In the genomic region with DNA sequence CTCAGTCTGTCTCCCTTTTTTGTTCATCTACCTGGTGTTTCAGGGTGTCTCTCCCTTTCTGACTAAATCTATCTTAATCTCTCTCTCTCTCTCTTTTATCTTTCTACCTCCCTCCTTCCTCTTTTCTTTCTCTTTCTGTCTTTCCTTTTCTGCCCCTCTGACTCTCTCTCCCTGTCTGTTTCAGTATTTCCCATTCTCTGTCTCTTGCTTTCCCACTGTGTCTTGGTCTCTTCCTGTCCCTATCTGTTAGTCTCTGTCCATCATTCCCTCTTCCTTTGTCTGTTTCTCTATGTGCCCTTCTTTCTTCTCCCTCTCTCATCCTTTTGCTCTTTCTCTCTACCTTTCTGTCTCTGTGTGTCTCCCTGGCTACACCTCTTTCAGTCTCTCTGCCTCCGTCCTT, we compare ENCODE assay signal across 26 cellular contexts. TPM values are rescaled to one million over a fixed set of nuclear protein-coding genes. Genes with fewer than 3 reads are reported as not detected.
DNase-seq lines count a peak whose midpoint lies in the region; ATAC-seq, FAIRE-seq and TF ChIP-seq lines count a peak whose summit lies in the region.
"Had no signal": no experiment of that assay in that cellular context is flagged by ENCODE, and none has a peak within 500 bp of the region (broad histone marks: within the 10 kb centered on the region; RNA-seq: fewer than 3 reads in every experiment).

No MANE protein-coding gene starts in this region.

- TF ChIP-seq EP300 in H1 (IDR thresholded peaks at IDR 0.05; ENCODE audit: borderline replicate concordance in 1 of 2, low read depth in 2 of 2, low read length in 2 of 2), result no peak

- H3K4me3 Mint-ChIP-seq in activated CD4-positive, alpha-beta T cell treated with anti-CD3 and anti-CD28 coated beads for 36 hours, result no peak overlapping the region
- H3K4me3 Mint-ChIP-seq in activated CD4-positive, alpha-beta T cell treated with anti-CD3 and anti-CD28 coated beads, Interleukin-2, amount 10 ng/mL, durations not matched to agents 7 days and 5 days, result no peak overlapping the region
- H3K4me3 Mint-ChIP-seq in progenitor cell of endocrine pancreas (ENCODE audit: low read depth), result no peak overlapping the region

- no peak overlapping the region for H3K4me3 ChIP-seq in MM.1S (ENCODE audit: low read length)
- no peak overlapping the region for H3K4me3 ChIP-seq in H1 (ENCODE audit: extremely low read depth in 1 of 4, insufficient read depth in 2 of 4, low read depth in 3 of 4, low read length in 4 of 4)
- H3K4me3 ChIP-seq: heart left ventricle, SK-N-MC, spleen, thyroid gland had no signal

- H4K5ac ChIP-seq in H1 (ENCODE audit: insufficient read length, low read depth, low read length), result no peak overlapping the region

- no peaks in the 10 kb centered on the region for H3K9me3 ChIP-seq in MM.1S (replicated peaks; ENCODE audit: insufficient read depth, low read length)
- peaks cover 7 to 12% of the 10 kb centered on the region in 2 experiments; a peak in 3 of 4 replicates for H3K9me3 ChIP-seq in H1 (ENCODE audit: insufficient read depth in 2 of 2, low read depth in 1 of 2, low read length in 1 of 2)
- H3K9me3 ChIP-seq: thyroid gland had no signal

- peak overlapping the region; percentile 11; the same call in 1 of the 2 replicates for H3K27ac ChIP-seq in MM.1S (ENCODE audit: low read length)
- no peak overlapping the region for H3K27ac ChIP-seq in H1 (ENCODE audit: low read depth, low read length)
- H3K27ac ChIP-seq: heart left ventricle, HL-60, SK-N-MC, spleen, thyroid gland had no signal

- no peaks in the 10 kb centered on the region for H3K36me3 ChIP-seq in MM.1S (replicated peaks; ENCODE audit: insufficient read depth, low read length)
- peaks cover 0 to 10% (median 4%) of the 10 kb centered on the region in 4 experiments; a peak in 5 of 8 replicates for H3K36me3 ChIP-seq in H1 (ENCODE audit: control insufficient read depth in 2 of 4, insufficient read depth in 4 of 4, low read length in 3 of 4)
- H3K36me3 ChIP-seq: thyroid gland had no signal

- H3K27me3 ChIP-seq in MM.1S (replicated peaks; ENCODE audit: insufficient read depth, low read length) (no peaks in the 10 kb centered on the region), H1 (replicated peaks in 1 of 4; ENCODE audit: control insufficient read depth in 3 of 4, extremely low read depth in 1 of 4, insufficient read depth in 3 of 4, low read length in 3 of 4) (no peaks in the 10 kb centered on the region)
- H3K27me3 ChIP-seq: heart left ventricle, spleen, thyroid gland had no signal

- no peak overlapping the region; the same call in 1 of the 2 replicates for H2BK5ac ChIP-seq in H1 (ENCODE audit: low read depth, low read length)

- H3K9ac ChIP-seq in MM.1S (ENCODE audit: low read length) (no peak overlapping the region; the same call in 1 of the 2 replicates), H1 (replicated peaks in 1 of 4; ENCODE audit: extremely low read depth in 1 of 4, low read depth in 3 of 4, low read length in 3 of 4) (no peak overlapping the region)

- H3K4ac ChIP-seq in H1 (replicated peaks; ENCODE audit: insufficient read length, low read depth, low read length), result no peak overlapping the region

- H3K9me3 Mint-ChIP-seq in activated CD4-positive, alpha-beta T cell treated with anti-CD3 and anti-CD28 coated beads for 36 hours (ENCODE audit: low read depth), result peaks cover 11% of the 10 kb centered on the region
- peaks cover 11% of the 10 kb centered on the region for H3K9me3 Mint-ChIP-seq in activated CD4-positive, alpha-beta T cell treated with anti-CD3 and anti-CD28 coated beads, Interleukin-2, amount 10 ng/mL, durations not matched to agents 7 days and 5 days
- H3K9me3 Mint-ChIP-seq in progenitor cell of endocrine pancreas (ENCODE audit: low read depth), result peaks cover 6% of the 10 kb centered on the region

- no peak overlapping the region for H2BK15ac ChIP-seq in H1 (ENCODE audit: low read length)

- DNase-seq in activated CD4-positive, alpha-beta T cell treated with anti-CD3 and anti-CD28 coated beads for 36 hours, result no peak
- DNase-seq in activated CD4-positive, alpha-beta T cell treated with anti-CD3 and anti-CD28 coated beads, Interleukin-2, amount 10 ng/mL, durations not matched to agents 7 days and 5 days, result no peak
- no peak for DNase-seq in MM.1S
- DNase-seq in H1 (ENCODE audit: low read depth in 1 of 2, low spot score in 2 of 2), result no peak
- no peak for DNase-seq in progenitor cell of endocrine pancreas (ENCODE audit: low spot score, unreplicated experiment)
- no peak for DNase-seq in stimulated activated CD4-positive, alpha-beta T cell treated with anti-CD3 and anti-CD28 coated beads, Interleukin-12 subunit alpha, Interleukin-12 subunit beta, amount 100 ng/mL, for 4 hours
- no peak for DNase-seq in medulla oblongata (ENCODE audit: extremely low spot score)
- DNase-seq: 8988T; activated CD4-positive, alpha-beta T cell treated with anti-CD3 and anti-CD28 coated beads, Interleukin-2, amount 50 U/mL, for 1 hour; DMS79; effector CD4-positive, alpha-beta T cell; erythroblast; GF-D8; HCEC 1CT; heart left ventricle; NCI-H2029 treated with DMSO at 0.1 percent for 48 hours; NCI-H345; NCI-H774; spleen; stimulated activated CD4-positive, alpha-beta T cell treated with anti-CD3 and anti-CD28 coated beads, Interleukin-4, amount 100 ng/mL, for 1 hour; stimulated activated naive CD4-positive, alpha-beta T cell; thyroid gland had no signal

- H3K4me2 ChIP-seq in MM.1S (ENCODE audit: low read depth, low read length) (peak overlapping the region; percentile 44), H1 (ENCODE audit: insufficient read depth in 1 of 2, low read depth in 2 of 2, low read length in 2 of 2) (peak overlapping the region in 1 of 2 experiments; percentile 31; a peak in 1 of 4 replicates)

- no peaks in the 10 kb centered on the region for H4K20me1 ChIP-seq in MM.1S (ENCODE audit: insufficient read depth, low read length)
- H4K20me1 ChIP-seq in H1 (replicated peaks in 1 of 2; ENCODE audit: control insufficient read depth in 1 of 2, insufficient read depth in 2 of 2, low read length in 2 of 2), result no peaks in the 10 kb centered on the region

- peak overlapping the region; percentile 70 for H3K56ac ChIP-seq in H1 (replicated peaks; ENCODE audit: insufficient read length, low read depth, low read length)

- H2BK120ac ChIP-seq in H1 (replicated peaks; ENCODE audit: low read depth, low read length), result no peak overlapping the region

- FAIRE-seq in H1 (lab: Jason Lieb, UNC), result peak; percentile 7

- 75% methylated on average over 1 of the region's 1 CpG; no CpG with 5 or more reads in 1 of the 2 experiments for WGBS in H1 (ENCODE audit: extremely low coverage in 1 of 2, insufficient coverage in 1 of 2, insufficient read length in 1 of 2, insufficient replicate concordance in 2 of 2, low coverage in 1 of 2, low lambda C conversion rate in 2 of 2, missing lambda C conversion rate in 1 of 2), 2 experiments

- TF ChIP-seq POLR2A in H1 (IDR thresholded peaks at IDR 0.05; ENCODE audit: control extremely low read depth in 1 of 2, low read depth in 2 of 2, low read length in 2 of 2), result no peak

- H2AK5ac ChIP-seq in H1 (ENCODE audit: low read depth, low read length), result 0 out of 2 replicates have a peak overlapping the region, but pooled peaks have one; percentile 31

- peak overlapping the region; percentile 5 for H3K27ac Mint-ChIP-seq in activated CD4-positive, alpha-beta T cell treated with anti-CD3 and anti-CD28 coated beads for 36 hours
- no peak overlapping the region for H3K27ac Mint-ChIP-seq in activated CD4-positive, alpha-beta T cell treated with anti-CD3 and anti-CD28 coated beads, Interleukin-2, amount 10 ng/mL, durations not matched to agents 7 days and 5 days
- H3K27ac Mint-ChIP-seq in progenitor cell of endocrine pancreas, result peak overlapping the region; percentile 19
- H3K27ac Mint-ChIP-seq: activated T-helper 2 cell treated with anti-CD3 and anti-CD28 coated beads, Interferon-gamma antibody, Interleukin-2, Interleukin-4, amounts not matched to agents 10 μg/mL and 5 μg/mL and 100 μg/mL, durations not matched to agents 14 hours and 24 hours and 36 hours had no signal

- H2BK12ac ChIP-seq in H1 (ENCODE audit: low read depth, low read length), result no peak overlapping the region

- CTCF ChIA-PET in activated CD4-positive, alpha-beta T cell treated with anti-CD3 and anti-CD28 coated beads for 36 hours (lab: Charles Lee), result no interaction called here
- CTCF ChIA-PET in activated CD4-positive, alpha-beta T cell treated with anti-CD3 and anti-CD28 coated beads, Interleukin-2, amount 10 ng/mL, durations not matched to agents 7 days and 5 days (lab: Charles Lee), result no interaction called here
- CTCF ChIA-PET in H1 (lab: Charles Lee; ENCODE audit: partially characterized antibody), result no interaction called here

- TF ChIP-seq CTCF in MM.1S (IDR thresholded peaks at IDR 0.05; ENCODE audit: low read length), result no peak
- no peak for TF ChIP-seq CTCF in H1 (IDR thresholded peaks at IDR 0.05; ENCODE audit: control extremely low read depth in 1 of 3, insufficient read depth in 1 of 3, low read depth in 1 of 3, low read length in 3 of 3)
- no peak for TF ChIP-seq CTCF in progenitor cell of endocrine pancreas (IDR thresholded peaks at IDR 0.05; ENCODE audit: unreplicated experiment)

- H3K27me3 Mint-ChIP-seq in activated CD4-positive, alpha-beta T cell treated with anti-CD3 and anti-CD28 coated beads for 36 hours, result no peaks in the 10 kb centered on the region
- H3K27me3 Mint-ChIP-seq in activated CD4-positive, alpha-beta T cell treated with anti-CD3 and anti-CD28 coated beads, Interleukin-2, amount 10 ng/mL, durations not matched to agents 7 days and 5 days, result no peaks in the 10 kb centered on the region
- no peaks in the 10 kb centered on the region for H3K27me3 Mint-ChIP-seq in progenitor cell of endocrine pancreas

- H3K79me1 ChIP-seq in H1 (ENCODE audit: low read depth, low read length), result peaks cover 2% of the 10 kb centered on the region; the same call in 1 of the 2 replicates

- TF ChIP-seq RAD21 in H1 (IDR thresholded peaks at IDR 0.05 in 1 of 2, conservative IDR thresholded peaks at IDR 0.05 in 1 of 2; ENCODE audit: low read depth in 2 of 2, low read length in 2 of 2), result no peak

- no peaks in the 10 kb centered on the region for H3K23me2 ChIP-seq in H1 (ENCODE audit: low read depth, low read length)

- H3F3A ChIP-seq in MM.1S (ENCODE audit: insufficient read depth, low read length), result peaks cover 24% of the 10 kb centered on the region

- no peak overlapping the region for H3K18ac ChIP-seq in H1 (ENCODE audit: extremely low read depth, low read length)

- POLR2A ChIA-PET in activated CD4-positive, alpha-beta T cell treated with anti-CD3 and anti-CD28 coated beads for 36 hours (lab: Charles Lee), result no interaction called here
- POLR2A ChIA-PET in activated CD4-positive, alpha-beta T cell treated with anti-CD3 and anti-CD28 coated beads, Interleukin-2, amount 10 ng/mL, durations not matched to agents 7 days and 5 days (lab: Charles Lee), result no interaction called here
- POLR2A ChIA-PET in H1 (lab: Charles Lee; ENCODE audit: partially characterized antibody), result no interaction called here

- H3K79me2 ChIP-seq in MM.1S (ENCODE audit: low read length) (peaks cover 19% of the 10 kb centered on the region), H1 (ENCODE audit: control insufficient read depth in 1 of 2, insufficient read depth in 2 of 2, low read length in 2 of 2) (peaks cover 0 to 32% of the 10 kb centered on the region in 2 experiments; a peak in 1 of 4 replicates)

- H2AFZ ChIP-seq in MM.1S (ENCODE audit: low read length) (no peak overlapping the region), H1 (ENCODE audit: low read length) (no peak overlapping the region)

- peaks cover 10% of the 10 kb centered on the region for H3K36me3 Mint-ChIP-seq in activated CD4-positive, alpha-beta T cell treated with anti-CD3 and anti-CD28 coated beads for 36 hours (ENCODE audit: low read depth)
- H3K36me3 Mint-ChIP-seq in activated CD4-positive, alpha-beta T cell treated with anti-CD3 and anti-CD28 coated beads, Interleukin-2, amount 10 ng/mL, durations not matched to agents 7 days and 5 days (ENCODE audit: low read depth), result peaks cover 12% of the 10 kb centered on the region
- H3K36me3 Mint-ChIP-seq in progenitor cell of endocrine pancreas (ENCODE audit: insufficient read depth), result peaks cover 8% of the 10 kb centered on the region

- no peak overlapping the region for H4K8ac ChIP-seq in H1 (ENCODE audit: extremely low read depth, insufficient read depth, low read length)

- ATAC-seq in activated CD4-positive, alpha-beta T cell treated with anti-CD3 and anti-CD28 coated beads for 36 hours, result no peak
- no peak for ATAC-seq in GM21786 (IDR thresholded peaks at IDR 0.05; ENCODE audit: unreplicated experiment)
- ATAC-seq: heart left ventricle had no signal

- H3K4me1 Mint-ChIP-seq in activated CD4-positive, alpha-beta T cell treated with anti-CD3 and anti-CD28 coated beads for 36 hours, result peaks cover 50% of the 10 kb centered on the region
- peaks cover 36% of the 10 kb centered on the region for H3K4me1 Mint-ChIP-seq in activated CD4-positive, alpha-beta T cell treated with anti-CD3 and anti-CD28 coated beads, Interleukin-2, amount 10 ng/mL, durations not matched to agents 7 days and 5 days
- peaks cover 5% of the 10 kb centered on the region for H3K4me1 Mint-ChIP-seq in progenitor cell of endocrine pancreas (ENCODE audit: low read depth)

- H3K23ac ChIP-seq in H1 (ENCODE audit: insufficient read length), result no peak overlapping the region

- H3K14ac ChIP-seq in H1 (ENCODE audit: insufficient read length), result no peak overlapping the region

- peak overlapping the region; percentile 11; the same call in 1 of the 2 replicates for H2BK20ac ChIP-seq in H1 (ENCODE audit: low read length)

- no peak overlapping the region for H4K91ac ChIP-seq in H1 (replicated peaks; ENCODE audit: insufficient read length, low read length)

- intact Hi-C loops in activated CD4-positive, alpha-beta T cell treated with anti-CD3 and anti-CD28 coated beads for 36 hours (cut with DNase I, micrococcal nuclease), result no loop called here

- peaks cover 54% of the 10 kb centered on the region for H3K4me1 ChIP-seq in MM.1S (ENCODE audit: low read length)
- peaks cover 0 to 5% (median 3%) of the 10 kb centered on the region in 4 experiments; a peak in 5 of 7 replicates for H3K4me1 ChIP-seq in H1 (replicated peaks in 1 of 4; ENCODE audit: control insufficient read depth in 3 of 4, insufficient read depth in 4 of 4, low read length in 3 of 4)
- H3K4me1 ChIP-seq: thyroid gland had no signal

- H3K9me2 ChIP-seq in MM.1S (replicated peaks; ENCODE audit: insufficient read depth, low read length), result no peaks in the 10 kb centered on the region

RNA-seq across cellular contexts. Expression of a gene that starts 56.7 kb away (rescaled TPM):
- total RNA-seq in activated CD4-positive, alpha-beta T cell treated with anti-CD3 and anti-CD28 coated beads for 36 hours, result 10 to 100 TPM; 62.6 to 100.0 TPM
- 10 to 100 TPM; 52.3 to 52.5 TPM for total RNA-seq in activated CD4-positive, alpha-beta T cell treated with anti-CD3 and anti-CD28 coated beads, Interleukin-2, amount 10 ng/mL, durations not matched to agents 7 days and 5 days
- total RNA-seq in H1 (2021; fragmentation: NEBNext Ultra II Directional; extraction: Animal tissue kit (Norgen Biotek cat#: 25700)), result 72.0 and 77.7 TPM in 2 replicates
- 103 and 120 TPM in 2 replicates for polyA plus RNA-seq in H1 (2011; rRNA removed)
- polyA plus RNA-seq in H1 (2011; cell fraction: cytosol; rRNA removed), result 54.9 TPM
- polyA plus RNA-seq in H1 (2011; cell fraction: nucleus; rRNA removed), result 169 TPM
- polyA plus RNA-seq in H1 (2012, experiment 1 of 2), result 36.7 to 48.1 TPM (median 45.8 TPM) in 4 replicates
- polyA plus RNA-seq in H1 (2012, experiment 2 of 2), result 5.2 TPM
- 66.7 TPM for polyA plus RNA-seq in H1 (2013, experiment 1 of 2)
- 67.7 TPM for polyA plus RNA-seq in H1 (2013, experiment 2 of 2)
- polyA minus RNA-seq in H1 (2011; rRNA and poly(A)+ RNA removed), result 89.2 and 97.8 TPM in 2 replicates
- 41.0 TPM for polyA minus RNA-seq in H1 (2011; cell fraction: cytosol; rRNA and poly(A)+ RNA removed)
- polyA minus RNA-seq in H1 (2011; cell fraction: nucleus; rRNA and poly(A)+ RNA removed), result 204 TPM
- total RNA-seq in progenitor cell of endocrine pancreas, result 58.9 and 60.4 TPM in 2 replicates

RNA-seq across cellular contexts. Expression of a gene that starts 56.9 kb away (rescaled TPM):
- 10 to 100 TPM; 15.1 to 16.5 TPM for total RNA-seq in activated CD4-positive, alpha-beta T cell treated with anti-CD3 and anti-CD28 coated beads for 36 hours
- total RNA-seq in activated CD4-positive, alpha-beta T cell treated with anti-CD3 and anti-CD28 coated beads, Interleukin-2, amount 10 ng/mL, durations not matched to agents 7 days and 5 days, result 1 to 10 TPM; 6.5 to 7.4 TPM
- total RNA-seq in H1 (2021; fragmentation: NEBNext Ultra II Directional; extraction: Animal tissue kit (Norgen Biotek cat#: 25700)), result 17.5 and 19.3 TPM in 2 replicates
- polyA plus RNA-seq in H1 (2011; rRNA removed), result 2.7 and 4.5 TPM in 2 replicates
- 5.8 TPM for polyA plus RNA-seq in H1 (2011; cell fraction: cytosol; rRNA removed)
- polyA plus RNA-seq in H1 (2011; cell fraction: nucleus; rRNA removed), result 2.9 TPM
- polyA plus RNA-seq in H1 (2012, experiment 1 of 2), result 5.6 to 10.2 TPM (median 6.9 TPM) in 4 replicates
- 1.4 TPM for polyA plus RNA-seq in H1 (2012, experiment 2 of 2)
- polyA plus RNA-seq in H1 (2013, experiment 1 of 2), result 6.2 TPM
- polyA plus RNA-seq in H1 (2013, experiment 2 of 2), result 5.9 TPM
- polyA minus RNA-seq in H1 (2011; rRNA and poly(A)+ RNA removed), result 11.7 and 18.7 TPM in 2 replicates
- 5.4 TPM for polyA minus RNA-seq in H1 (2011; cell fraction: cytosol; rRNA and poly(A)+ RNA removed)
- 25.9 TPM for polyA minus RNA-seq in H1 (2011; cell fraction: nucleus; rRNA and poly(A)+ RNA removed)
- 16.8 and 18.6 TPM in 2 replicates for total RNA-seq in progenitor cell of endocrine pancreas
